23 cellular contexts compared by ENCODE assay signal in the genomic region with DNA sequence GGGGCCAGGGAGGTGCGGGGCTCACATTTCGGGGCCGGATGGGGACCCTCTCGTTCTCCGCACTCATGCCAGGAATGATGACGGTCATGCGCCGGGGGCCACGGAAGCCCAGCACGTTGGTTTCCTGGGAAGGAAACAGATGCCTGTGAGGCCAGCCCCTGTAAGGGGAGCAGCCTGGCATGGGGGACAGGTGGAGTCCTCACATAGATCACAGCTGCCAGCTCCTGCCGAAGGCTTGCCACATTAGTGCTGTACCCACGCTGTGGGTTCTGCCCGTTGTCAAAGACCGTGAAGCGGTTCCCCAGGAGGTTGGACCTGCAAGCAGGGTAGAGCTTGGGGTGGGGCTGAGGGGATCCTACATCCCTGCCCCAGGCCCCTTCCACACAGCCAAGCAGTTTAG. TPM values are rescaled to one million over a fixed set of nuclear protein-coding genes. Genes with fewer than 3 reads are reported as not detected.
DNase-seq lines count a peak whose midpoint lies in the region; ATAC-seq lines count a peak whose summit lies in the region.
"Had no signal": no experiment of that assay in that cellular context is flagged by ENCODE, and none has a peak within 500 bp of the region (broad histone marks: within the 10 kb centered on the region; RNA-seq: fewer than 3 reads in every experiment).

No MANE protein-coding gene starts in this region.

- H3K27ac Mint-ChIP-seq in memory B cell: no peak overlapping the region
- no peak overlapping the region for H3K27ac Mint-ChIP-seq in stimulated activated naive B cell treated with anti-CD40 and anti-IgM and Interleukin-4, amounts not matched to agents 10 μg/mL and 1 μg/mL and 100 μg/mL, for 72 hours
- H3K27ac Mint-ChIP-seq: B cell; CD4-positive, CD25-positive, alpha-beta regulatory T cell had no signal

- H3K36me3 Mint-ChIP-seq in memory B cell: no peaks in the 10 kb centered on the region
- H3K36me3 Mint-ChIP-seq in stimulated activated naive B cell treated with anti-CD40 and anti-IgM and Interleukin-4, amounts not matched to agents 10 μg/mL and 1 μg/mL and 100 μg/mL, for 72 hours: peaks cover 0 to 4% of the 10 kb centered on the region in 2 donors
- H3K36me3 Mint-ChIP-seq: CD4-positive, CD25-positive, alpha-beta regulatory T cell had no signal

- peaks cover 21% of the 10 kb centered on the region for H3K27me3 Mint-ChIP-seq in memory B cell
- H3K27me3 Mint-ChIP-seq in stimulated activated naive B cell treated with anti-CD40 and anti-IgM and Interleukin-4, amounts not matched to agents 10 μg/mL and 1 μg/mL and 100 μg/mL, for 72 hours: peaks cover 29 to 32% of the 10 kb centered on the region in 2 donors

- no peak overlapping the region for H3K4me3 Mint-ChIP-seq in memory B cell
- no peak overlapping the region for H3K4me3 Mint-ChIP-seq in stimulated activated naive B cell treated with anti-CD40 and anti-IgM and Interleukin-4, amounts not matched to agents 10 μg/mL and 1 μg/mL and 100 μg/mL, for 72 hours
- H3K4me3 Mint-ChIP-seq: B cell; CD4-positive, CD25-positive, alpha-beta regulatory T cell had no signal

- no peaks in the 10 kb centered on the region for H3K9me3 Mint-ChIP-seq in memory B cell
- no peaks in the 10 kb centered on the region for H3K9me3 Mint-ChIP-seq in stimulated activated naive B cell treated with anti-CD40 and anti-IgM and Interleukin-4, amounts not matched to agents 10 μg/mL and 1 μg/mL and 100 μg/mL, for 72 hours

- H3K4me1 Mint-ChIP-seq in memory B cell: peaks cover 3% of the 10 kb centered on the region
- peaks cover 2 to 3% of the 10 kb centered on the region in 2 donors for H3K4me1 Mint-ChIP-seq in stimulated activated naive B cell treated with anti-CD40 and anti-IgM and Interleukin-4, amounts not matched to agents 10 μg/mL and 1 μg/mL and 100 μg/mL, for 72 hours

- intact Hi-C loops in Right ventricle myocardium superior (cut with DNase I) (no loop called here), cardiac septum (cut with DNase I) (no loop called here)

- ATAC-seq in Right ventricle myocardium superior (ENCODE audit: poor library complexity): no peak
- peak; percentile 32 for ATAC-seq in memory B cell (ENCODE audit: low read depth)
- ATAC-seq in stimulated activated naive B cell treated with anti-CD40 and anti-IgM and Interleukin-4, amounts not matched to agents 10 μg/mL and 1 μg/mL and 100 μg/mL, for 72 hours (replicated peaks): no peak
- ATAC-seq: A549, HepG2 had no signal

- peak; percentile 35 for DNase-seq in Right ventricle myocardium superior
- no peak for DNase-seq in cardiac septum (ENCODE audit: low spot score)
- DNase-seq in NCI-H524 (lab: John Stamatoyannopoulos, UW): peak; percentile 45 to 66
- no peak for DNase-seq in memory B cell (ENCODE audit: low spot score in 2 of 2)
- DNase-seq in activated CD4-positive, CD25-positive, alpha-beta regulatory T cell (lab: John Stamatoyannopoulos, UW): no peak
- no peak for DNase-seq in stimulated activated naive B cell treated with anti-CD40 and anti-IgM and Interleukin-4, amounts not matched to agents 10 μg/mL and 1 μg/mL and 100 μg/mL, for 72 hours
- no peak for DNase-seq in occipital lobe (lab: John Stamatoyannopoulos, UW)
- DNase-seq: CD4-positive, CD25-positive, alpha-beta regulatory T cell; DND-41; GOT3; HCEC 1CT; KBM-7; NCI-H1105; NCI-H146; NCI-H2029; NCI-H2227 treated with DMSO at 0.1 percent for 48 hours; NCI-H510A treated with DMSO at 0.1 percent for 48 hours; SHP77; SW 1271 had no signal

RNA-seq across cellular contexts. Expression of a gene that starts 6.7 kb away (rescaled TPM):
- total RNA-seq in Right ventricle myocardium superior: 25.4 TPM
- 63.3 TPM for total RNA-seq in cardiac septum
- 0.16 TPM for total RNA-seq in occipital lobe
- total RNA-seq: CD4-positive, CD25-positive, alpha-beta regulatory T cell had no signal

RNA-seq across cellular contexts. Expression of a gene that starts 9.2 kb away (rescaled TPM):
- total RNA-seq in Right ventricle myocardium superior: not detected
- not detected for total RNA-seq in cardiac septum
- total RNA-seq in occipital lobe: 0.47 TPM
- total RNA-seq: B cell; CD4-positive, CD25-positive, alpha-beta regulatory T cell; HepG2; RPMI7951 had no signal

RNA-seq across cellular contexts. Expression of a gene that starts 35.3 kb away (rescaled TPM):
- total RNA-seq in Right ventricle myocardium superior (535 TPM), cardiac septum (432 TPM), occipital lobe (1,537 TPM)

RNA-seq across cellular contexts. Expression of a gene that starts 51.4 kb away (rescaled TPM):
- total RNA-seq in Right ventricle myocardium superior (3.4 TPM), cardiac septum (2.9 TPM), occipital lobe (9.5 TPM)

Comparison
In these comparisons a context has a peak if more than half of its experiments do, and no peak if none do; other contexts are left out.
1. DNase-seq: peak in Right ventricle myocardium superior (single experiment) and NCI-H524 (2 of 2); none in cardiac septum (single experiment), memory B cell (0 of 2), activated CD4-positive, CD25-positive, alpha-beta regulatory T cell (0 of 4), stimulated activated naive B cell treated with anti-CD40 and anti-IgM and Interleukin-4, amounts not matched to agents 10 μg/mL and 1 μg/mL and 100 μg/mL, for 72 hours (single experiment) and occipital lobe (single experiment).
2. RNA of a gene that starts 6.7 kb away (total RNA-seq): 63.3 TPM in cardiac septum (single experiment) and 25.4 TPM in Right ventricle myocardium superior (single experiment); 0.16 TPM in occipital lobe (single experiment); every median in the first group is over 10 times any median in the second.